Comparison of ENCODE assay signal across 1 cellular context in genomic region chr19:35348909-35349611, GRCh38.
TF ChIP-seq lines count a peak whose summit lies in the region.

No MANE protein-coding gene starts in this region.

TF ChIP-seq in H1, 55 proteins besides CTCF, POLR2A, EP300 and RAD21:
- TF ChIP-seq SP2 (IDR thresholded peaks at IDR 0.05; ENCODE audit: low read length), result no peak
- peak; percentile 81 for TF ChIP-seq E2F6 (IDR thresholded peaks at IDR 0.05)
- TF ChIP-seq MAX (IDR thresholded peaks at IDR 0.05), result peak; percentile 86
- TF ChIP-seq RNF2 (IDR thresholded peaks at IDR 0.05; ENCODE audit: borderline replicate concordance, low read depth, low read length, missing control alignments, poor library complexity, severe bottlenecking), result no peak
